13 cellular contexts compared by ENCODE assay signal in genomic region chr2:43424262-43425207, GRCh38.
A peak's percentile ranks its signal among the peaks of the same experiment; 100 is the strongest.
DNase-seq lines count a peak whose midpoint lies in the region; ATAC-seq and TF ChIP-seq lines count a peak whose summit lies in the region.
"Had no signal": no experiment of that assay in that cellular context is flagged by ENCODE, and none has a peak within 500 bp of the region (broad histone marks: within the 10 kb centered on the region; RNA-seq: fewer than 3 reads in every experiment).

No MANE protein-coding gene starts in this region.

- POLR2A ChIA-PET in RWPE1 (lab: Yijun Ruan, JAX; ENCODE audit: low non-redundant PET), result interaction anchor here (0.6 kb wide), 1 partner anchor 16 kb away, joined by 4 read pairs; no protein-coding TSS in a partner anchor

- no peak for ATAC-seq in HG02870 (IDR thresholded peaks at IDR 0.05; ENCODE audit: unreplicated experiment)

- no peaks in the 10 kb centered on the region for H3K9me3 ChIP-seq in esophagus squamous epithelium

- intact Hi-C loops in esophagus squamous epithelium (cut with DNase I), result no loop called here

- H3K4me3 ChIP-seq in esophagus squamous epithelium, result no peak overlapping the region
- no peak overlapping the region for H3K4me3 ChIP-seq in skeletal muscle cell (ENCODE audit: low read depth, low read length)

- no peaks in the 10 kb centered on the region for H3K27me3 ChIP-seq in esophagus squamous epithelium

- no peaks in the 10 kb centered on the region for H3K36me3 ChIP-seq in esophagus squamous epithelium

- TF ChIP-seq CTCF in esophagus squamous epithelium (IDR thresholded peaks at IDR 0.05) (no peak), RWPE1 (conservative IDR thresholded peaks at IDR 0.05; ENCODE audit: low read depth) (no peak)

- 68% methylated on average over 5 to 6 of the region's 6 CpGs for WGBS in esophagus squamous epithelium, 2 donors

- H3K27ac ChIP-seq in esophagus squamous epithelium (peak overlapping the region; percentile 24 to 85 (median 79)), RWPE1 (no peak overlapping the region)
- H3K27ac ChIP-seq: HL-60 had no signal

- CTCF ChIA-PET in RWPE1 (lab: Yijun Ruan, JAX), result interaction anchor here (0.6 kb wide), 1 partner anchor 259 kb away, joined by 3 read pairs; no protein-coding TSS in a partner anchor

- DNase-seq in GM03348 (ENCODE audit: low spot score) (peak; percentile 48), NOMO-1 treated with dmso at 0.1 percent for 144 hours (lab: John Stamatoyannopoulos, UW; ENCODE audit: unreplicated experiment) (peak; percentile 33), esophagus squamous epithelium (lab: John Stamatoyannopoulos, UW) (no peak), skeletal muscle cell (ENCODE audit: low read depth) (peak; percentile 80), hippocampal formation (lab: John Stamatoyannopoulos, UW) (no peak), RWPE1 (ENCODE audit: low spot score) (no peak)
- DNase-seq in activated CD4-positive, CD25-positive, alpha-beta regulatory T cell (lab: John Stamatoyannopoulos, UW), result no peak
- DNase-seq: activated CD4-positive, CD25-positive, alpha-beta regulatory T cell treated with anti-CD3 and anti-CD28 coated beads, Interleukin-2, amount 50 U/mL, for 72 hours; dermis blood vessel endothelial cell; H7; stimulated activated CD4-positive, alpha-beta T cell treated with anti-CD3 and anti-CD28 coated beads, Interleukin-4, amount 100 ng/mL, for 1 hour had no signal

- H3K4me1 ChIP-seq in esophagus squamous epithelium, result peaks cover 38 to 72% (median 55%) of the 10 kb centered on the region in 3 donors

- no peak for TF ChIP-seq POLR2A in esophagus squamous epithelium (IDR thresholded peaks at IDR 0.05)

Comparison
In these comparisons a context has a peak if more than half of its experiments do, and no peak if none do; other contexts are left out.
1. DNase-seq: peak in GM03348 (single experiment), NOMO-1 treated with dmso at 0.1 percent for 144 hours (single experiment) and skeletal muscle cell (single experiment); none in esophagus squamous epithelium (single experiment), activated CD4-positive, CD25-positive, alpha-beta regulatory T cell (0 of 4), hippocampal formation (0 of 2) and RWPE1 (single experiment).